Comparison of ENCODE assay signal across 22 cellular contexts in genomic region chr10:97338041-97338440, GRCh38. TPM values are rescaled to one million over a fixed set of nuclear protein-coding genes. Genes with fewer than 3 reads are reported as not detected.
A peak's percentile ranks its signal among the peaks of the same experiment; 100 is the strongest.
DNase-seq lines count a peak whose midpoint lies in the region; ATAC-seq and TF ChIP-seq lines count a peak whose summit lies in the region.
"Had no signal": no experiment of that assay in that cellular context is flagged by ENCODE, and none has a peak within 500 bp of the region (broad histone marks: within the 10 kb centered on the region; RNA-seq: fewer than 3 reads in every experiment).

No MANE protein-coding gene starts in this region.

- no peak for TF ChIP-seq RAD21 in Ishikawa (IDR thresholded peaks at IDR 0.05; ENCODE audit: low read depth)

- CTCF ChIA-PET in HEK293T (lab: Yijun Ruan, JAX) = interaction anchor here (0.7 kb wide), 1 partner anchor 116 kb away, joined by 3 read pairs; no protein-coding TSS in a partner anchor

- peak overlapping the region in 4 of 7 donors; percentile 37 to 74 (median 54) for H3K27ac Mint-ChIP-seq in CD14-positive monocyte
- H3K27ac Mint-ChIP-seq: activated naive CD4-positive, alpha-beta T cell treated with anti-CD3 and anti-CD28 coated beads for 36 hours; activated T-cell treated with anti-CD3 and anti-CD28 coated beads, Interleukin-2, amount 50 U/mL, for 24 hours; natural killer cell had no signal

- no peak for TF ChIP-seq CTCF in CD14-positive monocyte (IDR thresholded peaks at IDR 0.05)

- no peak for DNase-seq in CD14-positive monocyte (ENCODE audit: low spot score)
- DNase-seq in posterior vena cava (ENCODE audit: low spot score) = peak; percentile 35
- no peak for DNase-seq in HEK293T (ENCODE audit: extremely low spot score)
- DNase-seq in central memory CD4-positive, alpha-beta T cell = no peak
- DNase-seq in NCI-H2029 treated with DMSO at 0.1 percent for 48 hours (lab: John Stamatoyannopoulos, UW) = no peak
- DNase-seq: ACHN; activated naive CD4-positive, alpha-beta T cell treated with anti-CD3 and anti-CD28 coated beads for 36 hours; activated T-cell treated with anti-CD3 and anti-CD28 coated beads, Interleukin-2, amount 50 U/mL, for 24 hours; caudate nucleus; erythroblast; Kasumi-1; natural killer cell; NCI-H2029; RPMI8226; stimulated activated CD4-positive, alpha-beta T cell treated with anti-CD3 and anti-CD28 coated beads, Interleukin-12 subunit alpha, Interleukin-12 subunit beta, amount 100 ng/mL, for 4 hours; T1000; uterus had no signal

- no peak for ATAC-seq in HG02763 (IDR thresholded peaks at IDR 0.05; ENCODE audit: unreplicated experiment)
- ATAC-seq: activated CD4-positive, CD25-positive, alpha-beta regulatory T cell treated with anti-CD3 and anti-CD28 coated beads, Interleukin-2, amount 50 U/mL, for 24 hours; natural killer cell had no signal

- no peak for TF ChIP-seq EP300 in Ishikawa (IDR thresholded peaks at IDR 0.05; ENCODE audit: borderline replicate concordance)

- no peak overlapping the region for H3K4me3 Mint-ChIP-seq in CD14-positive monocyte
- H3K4me3 Mint-ChIP-seq: activated naive CD4-positive, alpha-beta T cell treated with anti-CD3 and anti-CD28 coated beads for 36 hours; activated T-cell treated with anti-CD3 and anti-CD28 coated beads, Interleukin-2, amount 50 U/mL, for 24 hours had no signal

- H3K27me3 Mint-ChIP-seq in CD14-positive monocyte (ENCODE audit: low read depth in 3 of 3) = peaks cover 0 to 6% (median 0%) of the 10 kb centered on the region in 3 donors
- H3K27me3 Mint-ChIP-seq: activated T-cell treated with anti-CD3 and anti-CD28 coated beads, Interleukin-2, amount 50 U/mL, for 24 hours had no signal

- peaks cover 0 to 6% (median 0%) of the 10 kb centered on the region in 7 donors for H3K9me3 Mint-ChIP-seq in CD14-positive monocyte
- H3K9me3 Mint-ChIP-seq: activated naive CD4-positive, alpha-beta T cell treated with anti-CD3 and anti-CD28 coated beads for 36 hours; activated T-cell treated with anti-CD3 and anti-CD28 coated beads, Interleukin-2, amount 50 U/mL, for 24 hours; natural killer cell had no signal

- H3K27me3 ChIP-seq in iPS-18a (ENCODE audit: control insufficient read depth, insufficient read depth, low read length) = peaks cover 5% of the 10 kb centered on the region
- H3K27me3 ChIP-seq: BLaER1 treated with 17β-estradiol and CSF1 and Interleukin-3, amounts not matched to agents 10 nM and 100 nM; uterus had no signal

- peaks cover 43% of the 10 kb centered on the region for H3K4me1 Mint-ChIP-seq in CD14-positive monocyte

- H3K4me1 ChIP-seq in iPS-18a (ENCODE audit: control insufficient read depth, low read depth, low read length) = peaks cover 24% of the 10 kb centered on the region
- H3K4me1 ChIP-seq: uterus had no signal

- H3K4me3 ChIP-seq in iPS-18a (ENCODE audit: low read length) = peak overlapping the region; percentile 23
- H3K4me3 ChIP-seq: BLaER1 treated with 17β-estradiol and CSF1 and Interleukin-3, amounts not matched to agents 10 nM and 100 nM; uterus had no signal

- intact Hi-C loops in CD14-positive monocyte (cut with micrococcal nuclease) = loop anchor here in 1 of 2 donors (10.0 kb wide), 1 partner anchor 157 kb away; the partner anchor contains the start of genes MMS19 and UBTD1
- intact Hi-C loops in posterior vena cava (cut with DNase I) = no loop called here

- peaks cover 5 to 6% of the 10 kb centered on the region in 2 donors for H3K36me3 Mint-ChIP-seq in CD14-positive monocyte
- H3K36me3 Mint-ChIP-seq: natural killer cell had no signal

- no peaks in the 10 kb centered on the region for H3K36me3 ChIP-seq in iPS-18a (ENCODE audit: control insufficient read depth, low read depth, low read length)
- H3K36me3 ChIP-seq: uterus had no signal

- H3K9ac ChIP-seq in iPS-18a (ENCODE audit: low read length) = no peak overlapping the region

- H3K9me3 ChIP-seq in iPS-18a (ENCODE audit: control insufficient read depth, low read depth, low read length) = no peaks in the 10 kb centered on the region
- H3K9me3 ChIP-seq: uterus had no signal

- H3K27ac ChIP-seq in iPS-18a (ENCODE audit: low read length) = no peak overlapping the region

- POLR2A ChIA-PET in HEK293T (lab: Yijun Ruan, JAX) = interaction anchor here (0.9 kb wide), 1 partner anchor 46 kb away, joined by 3 read pairs; the partner anchor contains the start of gene ARHGAP19

TF ChIP-seq in Ishikawa, 13 proteins besides CTCF, POLR2A, EP300 and RAD21:
- 0 out of 2 replicates have a peak, but pooled peaks have one; percentile 3 for TF ChIP-seq ZBTB7A (IDR thresholded peaks at IDR 0.05; ENCODE audit: low read depth)
- no peak for TF ChIP-seq CEBPB (IDR thresholded peaks at IDR 0.05)
- no peak for TF ChIP-seq USF1 (IDR thresholded peaks at IDR 0.05)
- TF ChIP-seq TAF1 (IDR thresholded peaks at IDR 0.05; ENCODE audit: low read depth) = no peak
- TF ChIP-seq EGR1 (IDR thresholded peaks at IDR 0.05) = no peak

TF ChIP-seq in HEK293T, 16 proteins besides CTCF, POLR2A, EP300 and RAD21:
- TF ChIP-seq ZNF384 (IDR thresholded peaks at IDR 0.05) (no peak), CTBP1 (IDR thresholded peaks at IDR 0.05; ENCODE audit: borderline replicate concordance) (no peak), SUZ12 (IDR thresholded peaks at IDR 0.05) (no peak), SP1 (IDR thresholded peaks at IDR 0.05) (no peak), ARNT (IDR thresholded peaks at IDR 0.05) (no peak), L3MBTL2 (conservative IDR thresholded peaks at IDR 0.05) (no peak), LEF1 (IDR thresholded peaks at IDR 0.05; ENCODE audit: borderline replicate concordance) (no peak), HDGF (IDR thresholded peaks at IDR 0.05; ENCODE audit: borderline replicate concordance) (no peak), PKNOX1 (IDR thresholded peaks at IDR 0.05) (no peak), FOXK2 (IDR thresholded peaks at IDR 0.05) (no peak), FOXM1 (IDR thresholded peaks at IDR 0.05; ENCODE audit: borderline replicate concordance) (no peak), BHLHE40 (IDR thresholded peaks at IDR 0.05; ENCODE audit: borderline replicate concordance) (no peak), TARDBP (IDR thresholded peaks at IDR 0.05) (no peak), FOXA1 (IDR thresholded peaks at IDR 0.05) (no peak), ELF4 (IDR thresholded peaks at IDR 0.05) (no peak), NFRKB (IDR thresholded peaks at IDR 0.05) (no peak)

RNA-seq across cellular contexts. Expression of gene FRAT2, which starts 3.5 kb away (rescaled TPM):
- polyA plus RNA-seq in CD14-positive monocyte = 10 to 100 TPM; 29.4 to 62.4 TPM
- 1 to 10 TPM; 4.3 to 6.8 TPM for total RNA-seq in posterior vena cava

RNA-seq across cellular contexts. Expression of gene FRAT1, which starts 19.0 kb away (rescaled TPM):
- polyA plus RNA-seq in CD14-positive monocyte = 10 to 100 TPM; 17.0 to 34.4 TPM
- total RNA-seq in posterior vena cava = 1 to 10 TPM; 2.1 to 4.2 TPM

RNA-seq across cellular contexts. Expression of gene ARHGAP19, which starts 45.6 kb away (rescaled TPM):
- polyA plus RNA-seq in CD14-positive monocyte = 10 to 100 TPM in 1 of 2 donors, 1 to 10 TPM in 1; 8.3 to 10.6 TPM
- 1 to 10 TPM; 6.8 to 7.6 TPM for total RNA-seq in posterior vena cava
